In the genomic region with DNA sequence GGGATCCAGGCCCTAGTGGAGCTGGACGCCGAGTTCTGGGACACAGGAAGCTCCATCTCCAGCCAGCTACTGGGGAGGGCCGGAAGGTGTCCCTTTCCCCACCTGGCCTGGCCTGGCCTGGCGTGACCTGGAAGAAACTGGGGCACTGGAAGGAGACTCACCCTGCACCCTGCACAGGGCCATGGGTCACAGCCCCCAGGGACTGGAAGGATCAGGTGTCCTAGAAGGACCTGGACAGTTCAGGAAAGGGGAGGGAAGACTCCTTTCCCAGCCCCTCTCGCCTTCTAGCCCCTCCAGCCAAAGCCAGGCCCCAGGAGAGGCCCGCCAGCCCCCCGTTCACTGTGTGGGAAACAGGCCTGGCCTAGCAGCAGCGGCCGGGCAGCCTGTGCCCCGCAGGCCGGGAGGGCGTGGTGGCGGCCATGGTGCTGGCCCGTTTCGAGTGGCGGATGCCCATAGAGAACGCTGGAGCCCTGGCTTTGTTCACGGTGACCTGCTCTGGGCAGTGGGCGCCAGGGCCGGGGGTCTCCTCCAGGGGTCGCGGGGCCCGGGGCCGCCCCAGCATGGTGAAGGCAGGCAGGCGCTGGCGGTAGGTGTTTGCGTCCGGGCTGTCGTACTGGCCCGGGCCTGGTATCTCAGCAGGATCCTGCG, we compare ENCODE assay signal across 28 cellular contexts. TPM values are rescaled to one million over a fixed set of nuclear protein-coding genes. Genes with fewer than 3 reads are reported as not detected.
"Had no signal": no experiment of that assay in that cellular context is flagged by ENCODE, and none has a peak within 500 bp of the region (broad histone marks: within the 10 kb centered on the region; RNA-seq: fewer than 3 reads in every experiment).

No MANE protein-coding gene starts in this region.

- H3K4me3 Mint-ChIP-seq: activated CD4-positive, alpha-beta T cell treated with anti-CD3 and anti-CD28 coated beads for 36 hours; activated T-cell treated with anti-CD3 and anti-CD28 coated beads, Interleukin-2, amount 50 U/mL, for 72 hours had no signal

- H3K27me3 ChIP-seq: colonic mucosa, hepatocyte, pancreas, testis, uterus had no signal

- H3K27ac ChIP-seq: cardiac muscle cell, colonic mucosa, hepatocyte, pancreas, psoas muscle, testis, uterus had no signal

- H3K27me3 Mint-ChIP-seq: activated naive CD8-positive, alpha-beta T cell had no signal

- H3K27ac Mint-ChIP-seq: activated CD4-positive, alpha-beta T cell treated with anti-CD3 and anti-CD28 coated beads for 36 hours; activated naive CD8-positive, alpha-beta T cell; activated T-cell treated with anti-CD3 and anti-CD28 coated beads, Interleukin-2, amount 50 U/mL, for 72 hours; natural killer cell treated with Interleukin-12 subunit alpha and Interleukin-12 subunit beta and Interleukin-15 and Interleukin-18, amount 100 ng/mL, for 72 hours had no signal

- H3K4me2 ChIP-seq: hepatocyte had no signal

- H3K9me3 ChIP-seq: colonic mucosa, gastrocnemius medialis, mucosa of descending colon, pancreas, psoas muscle, testis, uterus had no signal

- H2AFZ ChIP-seq: hepatocyte had no signal

- ATAC-seq: activated CD4-positive, alpha-beta T cell treated with anti-CD3 and anti-CD28 coated beads for 36 hours; activated T-cell treated with anti-CD3 and anti-CD28 coated beads, Interleukin-2, amount 50 U/mL, for 72 hours; gastrocnemius medialis; left ventricle myocardium superior; natural killer cell treated with Interleukin-12 subunit alpha and Interleukin-12 subunit beta and Interleukin-15 and Interleukin-18, amount 100 ng/mL, for 72 hours; pancreas; stimulated activated naive CD8-positive, alpha-beta T cell treated with anti-CD3 and anti-CD28 coated beads, Interleukin-15, Interleukin-2, amounts not matched to agents 100 U/mL and 50 U/mL, for 24 hours had no signal

- H3K4me1 ChIP-seq: colonic mucosa, pancreas, psoas muscle had no signal

- H3K36me3 ChIP-seq: cardiac muscle cell, colonic mucosa, gastrocnemius medialis, pancreas, uterus had no signal

- DNase-seq: activated CD4-positive, alpha-beta T cell treated with anti-CD3 and anti-CD28 coated beads for 36 hours; activated CD4-positive, CD25-positive, alpha-beta regulatory T cell; activated naive CD4-positive, alpha-beta T cell treated with Interleukin-2 at 50 U/mL for 16 hours; activated T-cell treated with anti-CD3 and anti-CD28 coated beads for 4 hours; activated T-cell treated with anti-CD3 and anti-CD28 coated beads, Interleukin-2, amount 50 U/mL, for 72 hours; cerebellar nuclear complex; colonic mucosa; effector CD8-positive, alpha-beta T cell; erythroblast; gastrocnemius medialis; glutamatergic neuron; left cardiac atrium; left ventricle myocardium superior; mucosa of descending colon; psoas muscle; stimulated activated CD4-positive, alpha-beta T cell treated with anti-CD3 and anti-CD28 coated beads, Interleukin-2, amount 100 ng/mL, for 48 hours; stimulated activated naive CD8-positive, alpha-beta T cell treated with anti-CD3 and anti-CD28 coated beads, Interleukin-15, Interleukin-2, amounts not matched to agents 100 U/mL and 50 U/mL, for 24 hours; testis; trophoblast cell; uterus had no signal

- H3K4me3 ChIP-seq: cardiac muscle cell, colonic mucosa, gastrocnemius medialis, hepatocyte, mucosa of descending colon, pancreas, psoas muscle, testis, uterus had no signal

- FAIRE-seq: keratinocyte, pancreas had no signal

- H3K36me3 Mint-ChIP-seq: activated naive CD8-positive, alpha-beta T cell; natural killer cell treated with Interleukin-12 subunit alpha and Interleukin-12 subunit beta and Interleukin-15 and Interleukin-18, amount 100 ng/mL, for 72 hours had no signal

RNA-seq across cellular contexts. Expression of a gene that starts 2.8 kb away (rescaled TPM):
- total RNA-seq: T-helper 1 cell treated with Interleukin-12 subunit alpha and Interleukin-12 subunit beta and Interleukin-4 antibody, amounts not matched to agents 30 ng/mL and 1 ng/mL, for 36 hours had no signal

RNA-seq across cellular contexts. Expression of a gene that starts 32.7 kb away (rescaled TPM):
- total RNA-seq: dermis microvascular lymphatic vessel endothelial cell had no signal

RNA-seq across cellular contexts. Expression of a gene that starts 54.7 kb away (rescaled TPM):
- total RNA-seq: natural killer cell treated with Interleukin-12 subunit alpha and Interleukin-12 subunit beta and Interleukin-15 and Interleukin-18, amount 100 ng/mL, for 72 hours; T-helper 1 cell treated with Interleukin-12 subunit alpha and Interleukin-12 subunit beta and Interleukin-4 antibody, amounts not matched to agents 30 ng/mL and 1 ng/mL, for 36 hours had no signal
